ENCODE assay signal across 2 cellular contexts in genomic region chr7:117067322-117067721, GRCh38.
TF ChIP-seq lines count a peak whose summit lies in the region.

No MANE protein-coding gene starts in this region.

TF ChIP-seq in K562, 482 proteins besides CTCF, POLR2A, EP300 and RAD21 (continued from another document):
- TF ChIP-seq HMGXB4 (CRISPR knock-in tag; IDR thresholded peaks at IDR 0.05) (no peak), LCOR (CRISPR knock-in tag; IDR thresholded peaks at IDR 0.05) (no peak), NFRKB (IDR thresholded peaks at IDR 0.05; ENCODE audit: low read depth) (no peak), PBX2 (CRISPR knock-in tag; IDR thresholded peaks at IDR 0.05; ENCODE audit: low read depth) (no peak), PBX2 (tag; conservative IDR thresholded peaks at IDR 0.05; ENCODE audit: low read depth) (no peak), E2F8 (IDR thresholded peaks at IDR 0.05; ENCODE audit: low read depth, partially characterized antibody) (no peak), E2F6 (IDR thresholded peaks at IDR 0.05; ENCODE audit: borderline replicate concordance in 1 of 2, extremely low read depth in 1 of 2, insufficient read depth in 1 of 2, insufficient read length in 1 of 2, low read depth in 1 of 2, low read length in 1 of 2, poor library complexity in 1 of 2, severe bottlenecking in 1 of 2) (no peak), ZNF174 (CRISPR knock-in tag; IDR thresholded peaks at IDR 0.05) (no peak), E2F3 (CRISPR knock-in tag; IDR thresholded peaks at IDR 0.05) (no peak), GTF2F1 (IDR thresholded peaks at IDR 0.05; ENCODE audit: low read depth, low read length) (no peak), E2F4 (CRISPR knock-in tag; IDR thresholded peaks at IDR 0.05; ENCODE audit: low read depth) (no peak), MAX (CRISPR knock-in tag; IDR thresholded peaks at IDR 0.05) (no peak), HNRNPK (IDR thresholded peaks at IDR 0.05; ENCODE audit: low read depth, low read length, poor library complexity, severe bottlenecking) (no peak), ZFX (CRISPR knock-in tag; IDR thresholded peaks at IDR 0.05) (no peak), ZNF76 (CRISPR knock-in tag; IDR thresholded peaks at IDR 0.05; ENCODE audit: borderline replicate concordance) (no peak)

TF ChIP-seq in GM23338, 12 proteins besides CTCF, POLR2A, EP300 and RAD21 (continued from another document):
- TF ChIP-seq ZNF462 (CRISPR knock-in tag; IDR thresholded peaks at IDR 0.05) (no peak), POLR2AphosphoS5 (IDR thresholded peaks at IDR 0.05; ENCODE audit: low read depth) (no peak), NANOG (IDR thresholded peaks at IDR 0.05; ENCODE audit: borderline replicate concordance) (no peak), EZH2 (IDR thresholded peaks at IDR 0.05; ENCODE audit: low read depth, unreplicated experiment) (no peak)
